8 cellular contexts compared by ENCODE assay signal in the genomic region with DNA sequence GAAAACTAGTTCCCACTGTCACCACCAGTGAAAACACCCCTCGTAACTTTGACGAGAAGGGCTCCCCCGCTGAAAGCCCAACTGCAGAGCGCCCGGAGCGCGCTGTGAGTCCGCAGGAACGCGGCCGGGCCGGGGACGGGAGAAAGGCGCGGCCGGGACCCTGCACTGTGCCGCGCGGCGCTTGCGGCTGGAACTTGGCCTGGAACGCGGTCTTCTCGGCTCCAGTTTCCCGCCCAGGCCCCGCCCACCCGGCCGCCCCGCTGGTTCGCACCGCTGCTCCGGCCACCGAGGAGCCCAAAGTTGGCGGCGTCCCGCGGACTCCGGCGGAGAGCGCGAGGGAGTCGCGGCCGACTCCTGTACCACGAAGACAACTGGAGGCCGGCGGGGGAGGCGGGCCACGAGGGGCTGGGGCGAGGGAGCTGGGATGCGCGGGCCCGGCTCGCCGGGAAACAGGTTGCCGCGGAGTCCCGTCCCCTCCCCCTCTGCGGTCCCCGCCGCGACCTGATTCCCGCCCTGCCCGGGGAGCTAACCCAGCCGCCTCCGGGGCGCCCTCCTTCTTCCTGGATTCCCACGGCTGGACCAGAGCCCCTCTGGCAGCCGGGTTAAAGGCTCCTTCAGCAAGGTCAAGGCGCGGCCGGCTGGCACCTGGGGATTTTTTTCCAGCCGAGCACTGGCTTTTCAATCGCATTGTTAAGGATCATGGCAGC. TPM values are rescaled to one million over a fixed set of nuclear protein-coding genes. Genes with fewer than 3 reads are reported as not detected.
A peak's percentile ranks its signal among the peaks of the same experiment; 100 is the strongest.
DNase-seq lines count a peak whose midpoint lies in the region; FAIRE-seq and TF ChIP-seq lines count a peak whose summit lies in the region.

No MANE protein-coding gene starts in this region.

- no peaks in the 10 kb centered on the region for H3K36me3 ChIP-seq in bronchial epithelial cell (ENCODE audit: control insufficient read depth, insufficient read depth, low read length)
- H3K36me3 ChIP-seq in thyroid gland, result no peaks in the 10 kb centered on the region

- DNase-seq in DMS53 treated with DMSO at 0.1 percent for 48 hours (lab: John Stamatoyannopoulos, UW; ENCODE audit: unreplicated experiment) (peak; percentile 74), NCI-H1092 treated with DMSO at 0.1 percent for 48 hours (lab: John Stamatoyannopoulos, UW) (peak; percentile 31), bronchial epithelial cell (ENCODE audit: low read depth) (no peak), left kidney (ENCODE audit: low read depth, low spot score) (peak; percentile 92), thyroid gland (peak; percentile 86 to 87), NCI-H128 (lab: John Stamatoyannopoulos, UW; ENCODE audit: unreplicated experiment) (no peak), RPMI8226 (no peak)
- DNase-seq in activated T-helper 1 cell treated with anti-CD3 and anti-CD28 coated beads, Interleukin-12 subunit alpha, Interleukin-12 subunit beta, Interleukin-2, Interleukin-4 antibody, amounts not matched to agents 30 ng/mL and 10 ng/mL and 1 ng/mL, durations not matched to agents 14 hours and 24 hours and 36 hours (ENCODE audit: low spot score), result no peak

- FAIRE-seq in bronchial epithelial cell (lab: Jason Lieb, UNC), result no peak

- H3K27ac Mint-ChIP-seq in activated T-helper 1 cell treated with anti-CD3 and anti-CD28 coated beads, Interleukin-12 subunit alpha, Interleukin-12 subunit beta, Interleukin-2, Interleukin-4 antibody, amounts not matched to agents 30 ng/mL and 10 ng/mL and 1 ng/mL, durations not matched to agents 14 hours and 24 hours and 36 hours, result no peak overlapping the region

- TF ChIP-seq POLR2A in thyroid gland (IDR thresholded peaks at IDR 0.05), result peak in 1 of 2 donors; percentile 66

- H3K27me3 ChIP-seq in bronchial epithelial cell (ENCODE audit: control insufficient read depth, insufficient read depth, low read length) (peaks cover 2% of the 10 kb centered on the region), thyroid gland (no peaks in the 10 kb centered on the region)

- TF ChIP-seq CTCF in bronchial epithelial cell (IDR thresholded peaks at IDR 0.05; ENCODE audit: insufficient read depth, low read length, severe bottlenecking) (no peak), thyroid gland (IDR thresholded peaks at IDR 0.05) (no peak)

- H3K27me3 Mint-ChIP-seq in activated T-helper 1 cell treated with anti-CD3 and anti-CD28 coated beads, Interleukin-12 subunit alpha, Interleukin-12 subunit beta, Interleukin-2, Interleukin-4 antibody, amounts not matched to agents 30 ng/mL and 10 ng/mL and 1 ng/mL, durations not matched to agents 14 hours and 24 hours and 36 hours (ENCODE audit: insufficient read depth), result peaks cover 69% of the 10 kb centered on the region

- peak overlapping the region; percentile 76 to 93 (median 88) for H3K27ac ChIP-seq in thyroid gland

- intact Hi-C loops in thyroid gland (cut with DNase I), result no loop called here
- intact Hi-C loops in activated T-helper 1 cell treated with anti-CD3 and anti-CD28 coated beads, Interleukin-12 subunit alpha, Interleukin-12 subunit beta, Interleukin-2, Interleukin-4 antibody, amounts not matched to agents 30 ng/mL and 10 ng/mL and 1 ng/mL, durations not matched to agents 14 hours and 24 hours and 36 hours (cut with micrococcal nuclease), result no loop called here

- H3K9me3 ChIP-seq in thyroid gland, result no peaks in the 10 kb centered on the region

- H3K4me1 Mint-ChIP-seq in activated T-helper 1 cell treated with anti-CD3 and anti-CD28 coated beads, Interleukin-12 subunit alpha, Interleukin-12 subunit beta, Interleukin-2, Interleukin-4 antibody, amounts not matched to agents 30 ng/mL and 10 ng/mL and 1 ng/mL, durations not matched to agents 14 hours and 24 hours and 36 hours (ENCODE audit: low read depth), result peaks cover 7% of the 10 kb centered on the region

- 0 to 2% methylated on average over 10 of the region's 74 CpGs for WGBS in thyroid gland, 2 donors

- no peaks in the 10 kb centered on the region for H3K9me3 Mint-ChIP-seq in activated T-helper 1 cell treated with anti-CD3 and anti-CD28 coated beads, Interleukin-12 subunit alpha, Interleukin-12 subunit beta, Interleukin-2, Interleukin-4 antibody, amounts not matched to agents 30 ng/mL and 10 ng/mL and 1 ng/mL, durations not matched to agents 14 hours and 24 hours and 36 hours

- H3K4me3 ChIP-seq in bronchial epithelial cell (ENCODE audit: low read depth, low read length) (peak overlapping the region; percentile 63), thyroid gland (replicated peaks in 1 of 3) (peak overlapping the region; percentile 19 to 70 (median 39))

- no peak overlapping the region for H3K4me3 Mint-ChIP-seq in activated T-helper 1 cell treated with anti-CD3 and anti-CD28 coated beads, Interleukin-12 subunit alpha, Interleukin-12 subunit beta, Interleukin-2, Interleukin-4 antibody, amounts not matched to agents 30 ng/mL and 10 ng/mL and 1 ng/mL, durations not matched to agents 14 hours and 24 hours and 36 hours

- no peaks in the 10 kb centered on the region for H3K36me3 Mint-ChIP-seq in activated T-helper 1 cell treated with anti-CD3 and anti-CD28 coated beads, Interleukin-12 subunit alpha, Interleukin-12 subunit beta, Interleukin-2, Interleukin-4 antibody, amounts not matched to agents 30 ng/mL and 10 ng/mL and 1 ng/mL, durations not matched to agents 14 hours and 24 hours and 36 hours (ENCODE audit: low read depth)

- peaks cover 6 to 19% of the 10 kb centered on the region in 2 donors for H3K4me1 ChIP-seq in thyroid gland

RNA-seq across cellular contexts. Expression of gene TENM4, which starts 3.4 kb away (rescaled TPM):
- total RNA-seq in bronchial epithelial cell (3.2 and 6.1 TPM in 2 replicates), thyroid gland (100 to 1,000 TPM in 2 of 4 donors, 10 to 100 TPM in 2; 16.8 to 158 (median 120) TPM)
- total RNA-seq in activated T-helper 1 cell treated with anti-CD3 and anti-CD28 coated beads, Interleukin-12 subunit alpha, Interleukin-12 subunit beta, Interleukin-2, Interleukin-4 antibody, amounts not matched to agents 30 ng/mL and 10 ng/mL and 1 ng/mL, durations not matched to agents 14 hours and 24 hours and 36 hours, result 0.03 TPM in 1 of 2 replicates, not detected in the other

Comparison
In these comparisons a context has a peak if more than half of its experiments do, and no peak if none do; other contexts are left out.
1. DNase-seq: peak in DMS53 treated with DMSO at 0.1 percent for 48 hours (single experiment), NCI-H1092 treated with DMSO at 0.1 percent for 48 hours (single experiment), left kidney (single experiment) and thyroid gland (2 of 2); none in bronchial epithelial cell (single experiment), NCI-H128 (single experiment), activated T-helper 1 cell treated with anti-CD3 and anti-CD28 coated beads, Interleukin-12 subunit alpha, Interleukin-12 subunit beta, Interleukin-2, Interleukin-4 antibody, amounts not matched to agents 30 ng/mL and 10 ng/mL and 1 ng/mL, durations not matched to agents 14 hours and 24 hours and 36 hours (single experiment) and RPMI8226 (single experiment).